In the genomic region with DNA sequence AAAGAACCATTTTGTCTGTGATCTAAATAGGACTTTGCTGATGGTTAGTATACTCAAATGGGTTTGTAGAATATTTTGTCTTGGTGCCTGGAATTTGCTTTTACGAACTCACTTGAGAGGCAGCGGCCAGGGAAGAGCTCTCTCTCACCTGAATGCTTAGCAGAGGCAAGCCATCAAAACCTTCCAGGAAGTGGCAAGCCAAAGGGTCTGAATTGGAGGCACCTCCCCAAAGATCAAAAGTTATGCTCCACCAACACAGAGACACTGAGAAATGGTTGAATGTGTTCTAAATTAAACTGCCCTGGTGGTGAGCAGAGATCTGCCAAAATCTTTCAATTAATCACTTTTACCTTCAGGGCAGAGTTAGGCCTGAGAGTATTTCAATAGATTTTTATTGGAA, we compare ENCODE assay signal across 21 cellular contexts.
DNase-seq lines count a peak whose midpoint lies in the region; ATAC-seq, FAIRE-seq and TF ChIP-seq lines count a peak whose summit lies in the region.
"Had no signal": no experiment of that assay in that cellular context is flagged by ENCODE, and none has a peak within 500 bp of the region (broad histone marks: within the 10 kb centered on the region; RNA-seq: fewer than 3 reads in every experiment).

No MANE protein-coding gene starts in this region.

- H3K4me1 Mint-ChIP-seq in activated CD4-positive, alpha-beta T cell treated with anti-CD3 and anti-CD28 coated beads, Interleukin-2, amount 10 ng/mL, durations not matched to agents 24 days and 14 days = peaks cover 16% of the 10 kb centered on the region

- H2BK12ac ChIP-seq in H1 (ENCODE audit: low read depth, low read length) = no peak overlapping the region

- peaks cover 7% of the 10 kb centered on the region for H3K9me3 Mint-ChIP-seq in activated CD4-positive, alpha-beta T cell treated with anti-CD3 and anti-CD28 coated beads, Interleukin-2, amount 10 ng/mL, durations not matched to agents 24 days and 14 days

- H3K36me3 ChIP-seq in SJSA1 (no peaks in the 10 kb centered on the region), H1 (ENCODE audit: control insufficient read depth in 2 of 4, insufficient read depth in 4 of 4, low read length in 3 of 4) (no peaks in the 10 kb centered on the region), osteoblast (ENCODE audit: insufficient read depth, low read length) (no peaks in the 10 kb centered on the region)
- H3K36me3 ChIP-seq: adrenal gland, cardiac muscle cell, lower lobe of right lung had no signal

- H4K8ac ChIP-seq in H1 (ENCODE audit: extremely low read depth, insufficient read depth, low read length) = no peak overlapping the region

- DNase-seq in activated CD4-positive, alpha-beta T cell treated with anti-CD3 and anti-CD28 coated beads, Interleukin-2, amount 10 ng/mL, durations not matched to agents 24 days and 14 days = peak; percentile 70
- no peak for DNase-seq in activated CD4-positive, alpha-beta T cell treated with anti-CD3 and anti-CD28 coated beads for 1 hour
- DNase-seq in SJSA1 (ENCODE audit: low read depth in 1 of 2, low spot score in 2 of 2) (no peak), H1 (ENCODE audit: low read depth in 1 of 2, low spot score in 2 of 2) (no peak), osteoblast (ENCODE audit: insufficient read length, low spot score, missing footprints) (no peak), HTR-8/SVneo (ENCODE audit: insufficient read length, low spot score) (no peak), hepatic stellate cell (ENCODE audit: low spot score) (no peak)
- DNase-seq: adrenal gland; lower lobe of right lung; naive B cell; NCI-H1417; NCI-H526 treated with DMSO at 0.1 percent for 48 hours; psoas muscle; Right ventricle myocardium superior; small intestine; stimulated activated CD8-positive, alpha-beta memory T cell treated with anti-CD3 and anti-CD28 coated beads, Interleukin-4, amount 100 ng/mL, for 48 hours; T-helper 9 cell had no signal

- no peak overlapping the region for H3K14ac ChIP-seq in H1 (ENCODE audit: insufficient read length)

- H2BK20ac ChIP-seq in H1 (ENCODE audit: low read length) = no peak overlapping the region

- H2BK120ac ChIP-seq in H1 (replicated peaks; ENCODE audit: low read depth, low read length) = no peak overlapping the region

- H2BK5ac ChIP-seq in H1 (ENCODE audit: low read depth, low read length) = no peak overlapping the region

- H3K4me3 ChIP-seq in SJSA1 (no peak overlapping the region), H1 (ENCODE audit: extremely low read depth in 1 of 4, insufficient read depth in 2 of 4, low read depth in 3 of 4, low read length in 4 of 4) (no peak overlapping the region), osteoblast (ENCODE audit: insufficient read depth, low read length) (no peak overlapping the region)
- H3K4me3 ChIP-seq: adrenal gland, cardiac muscle cell, lower lobe of right lung, psoas muscle had no signal

- TF ChIP-seq CTCF in H1 (IDR thresholded peaks at IDR 0.05; ENCODE audit: control extremely low read depth in 1 of 3, insufficient read depth in 1 of 3, low read depth in 1 of 3, low read length in 3 of 3) (no peak), osteoblast (IDR thresholded peaks at IDR 0.05; ENCODE audit: extremely low read depth, low read depth, low read length) (no peak)

- intact Hi-C loops in activated CD4-positive, alpha-beta T cell treated with anti-CD3 and anti-CD28 coated beads, Interleukin-2, amount 10 ng/mL, durations not matched to agents 24 days and 14 days (cut with micrococcal nuclease) = no loop called here

- H3K4me2 ChIP-seq in H1 (ENCODE audit: insufficient read depth in 1 of 2, low read depth in 2 of 2, low read length in 2 of 2) (no peak overlapping the region), osteoblast (ENCODE audit: insufficient read depth, low read length) (no peak overlapping the region)

- no peaks in the 10 kb centered on the region; the same call in 1 of the 2 replicates for H3K23me2 ChIP-seq in H1 (ENCODE audit: low read depth, low read length)

- no peak overlapping the region for H3K4me3 Mint-ChIP-seq in activated CD4-positive, alpha-beta T cell treated with anti-CD3 and anti-CD28 coated beads, Interleukin-2, amount 10 ng/mL, durations not matched to agents 24 days and 14 days
- H3K4me3 Mint-ChIP-seq: naive B cell had no signal

- CTCF ChIA-PET in H1 (lab: Charles Lee; ENCODE audit: partially characterized antibody) = interaction anchor here (0.7 kb wide), 2 partner anchors 13 to 48 kb away, joined by 3 read pairs; no protein-coding TSS in a partner anchor

- no peaks in the 10 kb centered on the region for H4K20me1 ChIP-seq in H1 (replicated peaks in 1 of 2; ENCODE audit: control insufficient read depth in 1 of 2, insufficient read depth in 2 of 2, low read length in 2 of 2)
- no peaks in the 10 kb centered on the region for H4K20me1 ChIP-seq in osteoblast (ENCODE audit: insufficient read depth, low read length)

- no peak overlapping the region for H2AK5ac ChIP-seq in H1 (ENCODE audit: low read depth, low read length)

- peaks cover 30% of the 10 kb centered on the region for H3K36me3 Mint-ChIP-seq in activated CD4-positive, alpha-beta T cell treated with anti-CD3 and anti-CD28 coated beads, Interleukin-2, amount 10 ng/mL, durations not matched to agents 24 days and 14 days (ENCODE audit: low read depth)

- no peak overlapping the region for H4K91ac ChIP-seq in H1 (replicated peaks; ENCODE audit: insufficient read length, low read length)

- FAIRE-seq in H1 (lab: Jason Lieb, UNC) (no peak), HTR-8/SVneo (lab: Jason Lieb, UNC) (no peak)
- FAIRE-seq: small intestine had no signal

- no peaks in the 10 kb centered on the region for H3K79me2 ChIP-seq in H1 (ENCODE audit: control insufficient read depth in 1 of 2, insufficient read depth in 2 of 2, low read length in 2 of 2)
- no peaks in the 10 kb centered on the region for H3K79me2 ChIP-seq in osteoblast (ENCODE audit: insufficient read depth, low read length)

- H3K4me1 ChIP-seq in SJSA1 (replicated peaks) (peaks cover 17% of the 10 kb centered on the region), H1 (replicated peaks in 1 of 4; ENCODE audit: control insufficient read depth in 3 of 4, insufficient read depth in 4 of 4, low read length in 3 of 4) (peaks cover 0 to 11% (median 0%) of the 10 kb centered on the region in 4 experiments; a peak in 1 of 7 replicates), osteoblast (ENCODE audit: insufficient read depth, low read length) (peaks cover 12% of the 10 kb centered on the region)
- H3K4me1 ChIP-seq: adrenal gland, lower lobe of right lung, psoas muscle had no signal

- no peak overlapping the region for H3K18ac ChIP-seq in H1 (ENCODE audit: extremely low read depth, low read length)

- H3K27ac Mint-ChIP-seq in activated CD4-positive, alpha-beta T cell treated with anti-CD3 and anti-CD28 coated beads, Interleukin-2, amount 10 ng/mL, durations not matched to agents 24 days and 14 days = peak overlapping the region; percentile 9

- 96% methylated on average over 2 of the region's 2 CpGs; no CpG with 5 or more reads in 1 of the 2 experiments for WGBS in H1 (ENCODE audit: extremely low coverage in 1 of 2, insufficient coverage in 1 of 2, insufficient read length in 1 of 2, insufficient replicate concordance in 2 of 2, low coverage in 1 of 2, low lambda C conversion rate in 2 of 2, missing lambda C conversion rate in 1 of 2), 2 experiments

- no peak for TF ChIP-seq EP300 in H1 (IDR thresholded peaks at IDR 0.05; ENCODE audit: borderline replicate concordance in 1 of 2, low read depth in 2 of 2, low read length in 2 of 2)

- peak overlapping the region; percentile 38 for H3K23ac ChIP-seq in H1 (ENCODE audit: insufficient read length)

- no peak for TF ChIP-seq POLR2A in H1 (IDR thresholded peaks at IDR 0.05; ENCODE audit: control extremely low read depth in 1 of 2, low read depth in 2 of 2, low read length in 2 of 2)

- no peak for TF ChIP-seq RAD21 in H1 (IDR thresholded peaks at IDR 0.05 in 1 of 2, conservative IDR thresholded peaks at IDR 0.05 in 1 of 2; ENCODE audit: low read depth in 2 of 2, low read length in 2 of 2)

- POLR2A ChIA-PET in H1 (lab: Charles Lee; ENCODE audit: partially characterized antibody) = no interaction called here

- no peak overlapping the region for H3K56ac ChIP-seq in H1 (replicated peaks; ENCODE audit: insufficient read length, low read depth, low read length)

- H3K27me3 ChIP-seq in SJSA1 (replicated peaks) = no peaks in the 10 kb centered on the region
- no peaks in the 10 kb centered on the region for H3K27me3 ChIP-seq in H1 (replicated peaks in 1 of 4; ENCODE audit: control insufficient read depth in 3 of 4, extremely low read depth in 1 of 4, insufficient read depth in 3 of 4, low read length in 3 of 4)
- no peaks in the 10 kb centered on the region for H3K27me3 ChIP-seq in osteoblast (ENCODE audit: insufficient read depth, low read length)
- H3K27me3 ChIP-seq: adrenal gland, cardiac muscle cell had no signal

- H3K9ac ChIP-seq in H1 (replicated peaks in 1 of 4; ENCODE audit: extremely low read depth in 1 of 4, low read depth in 3 of 4, low read length in 3 of 4) = no peak overlapping the region

- no peaks in the 10 kb centered on the region for H3K27me3 Mint-ChIP-seq in activated CD4-positive, alpha-beta T cell treated with anti-CD3 and anti-CD28 coated beads, Interleukin-2, amount 10 ng/mL, durations not matched to agents 24 days and 14 days
- H3K27me3 Mint-ChIP-seq: naive B cell had no signal

- H3K79me1 ChIP-seq in H1 (ENCODE audit: low read depth, low read length) = no peaks in the 10 kb centered on the region

- peak overlapping the region; percentile 42; the same call in 1 of the 2 replicates for H2AFZ ChIP-seq in H1 (ENCODE audit: low read length)
- H2AFZ ChIP-seq in osteoblast (ENCODE audit: low read length) = peak overlapping the region; percentile 50

- H4K5ac ChIP-seq in H1 (ENCODE audit: insufficient read length, low read depth, low read length) = no peak overlapping the region

- no peak overlapping the region for H2BK15ac ChIP-seq in H1 (ENCODE audit: low read length)

- H3K27ac ChIP-seq in SJSA1 (peak overlapping the region; percentile 89), H1 (ENCODE audit: low read depth, low read length) (no peak overlapping the region), osteoblast (ENCODE audit: low read depth, low read length) (no peak overlapping the region)
- H3K27ac ChIP-seq: adrenal gland, cardiac muscle cell, lower lobe of right lung, psoas muscle had no signal

- H3K9me3 ChIP-seq in SJSA1 (replicated peaks) (no peaks in the 10 kb centered on the region), H1 (ENCODE audit: insufficient read depth in 2 of 2, low read depth in 1 of 2, low read length in 1 of 2) (peaks cover 8% of the 10 kb centered on the region in 2 experiments; a peak in 2 of 4 replicates), osteoblast (ENCODE audit: low read depth, low read length) (no peaks in the 10 kb centered on the region)
- H3K9me3 ChIP-seq: adrenal gland, lower lobe of right lung, psoas muscle had no signal

- ATAC-seq in GM18867 (IDR thresholded peaks at IDR 0.05; ENCODE audit: unreplicated experiment) = no peak
- ATAC-seq: activated CD4-positive, CD25-positive, alpha-beta regulatory T cell treated with anti-CD3 and anti-CD28 coated beads, Interleukin-2, amount 50 U/mL, for 24 hours; esophagus mucosa; lower lobe of right lung; psoas muscle had no signal

- H3K4ac ChIP-seq in H1 (replicated peaks; ENCODE audit: insufficient read length, low read depth, low read length) = no peak overlapping the region
